ENCODE assay signal across 13 cellular contexts in genomic region chr21:35509004-35509704, GRCh38.
DNase-seq lines count a peak whose midpoint lies in the region; ATAC-seq and TF ChIP-seq lines count a peak whose summit lies in the region.
"Had no signal": no experiment of that assay in that cellular context is flagged by ENCODE, and none has a peak within 500 bp of the region (broad histone marks: within the 10 kb centered on the region; RNA-seq: fewer than 3 reads in every experiment).

No MANE protein-coding gene starts in this region.

- no peaks in the 10 kb centered on the region for H3K9me3 ChIP-seq in right atrium auricular region
- H3K9me3 ChIP-seq in right lobe of liver: no peaks in the 10 kb centered on the region
- H3K9me3 ChIP-seq: SJCRH30 had no signal

- peaks cover 25% of the 10 kb centered on the region for H3K4me1 Mint-ChIP-seq in T-helper 2 cell treated with Interferon-gamma antibody and Interleukin-4, amounts not matched to agents 5 μg/mL and 100 μg/mL, for 36 hours (ENCODE audit: low read depth)

- intact Hi-C loops in Right ventricle myocardium inferior (cut with DNase I): loop anchor here (10.0 kb wide), 2 partner anchors 336 to 614 kb away; no protein-coding TSS in a partner anchor
- intact Hi-C loops in right lobe of liver (cut with DNase I): no loop called here

- H3K4me3 Mint-ChIP-seq in T-helper 2 cell treated with Interferon-gamma antibody and Interleukin-4, amounts not matched to agents 5 μg/mL and 100 μg/mL, for 36 hours: no peak overlapping the region

- H3K4me1 ChIP-seq in right atrium auricular region: peaks cover 0 to 12% of the 10 kb centered on the region in 2 donors
- H3K4me1 ChIP-seq in right lobe of liver: no peaks in the 10 kb centered on the region

- TF ChIP-seq CTCF in right atrium auricular region (IDR thresholded peaks at IDR 0.05): no peak
- no peak for TF ChIP-seq CTCF in right lobe of liver (IDR thresholded peaks at IDR 0.05)

- H3K36me3 Mint-ChIP-seq in T-helper 2 cell treated with Interferon-gamma antibody and Interleukin-4, amounts not matched to agents 5 μg/mL and 100 μg/mL, for 36 hours (ENCODE audit: low read depth): no peaks in the 10 kb centered on the region

- no peaks in the 10 kb centered on the region for H3K27me3 ChIP-seq in right atrium auricular region
- no peaks in the 10 kb centered on the region for H3K27me3 ChIP-seq in right lobe of liver
- H3K27me3 ChIP-seq: SJCRH30 had no signal

- H3K27ac ChIP-seq in right atrium auricular region (no peak overlapping the region), right lobe of liver (no peak overlapping the region), substantia nigra (ENCODE audit: low read depth, low read length, poor library complexity, severe bottlenecking) (peak overlapping the region; percentile 26)
- H3K27ac ChIP-seq: 22Rv1, SJCRH30 had no signal

- H3K36me3 ChIP-seq in right atrium auricular region: no peaks in the 10 kb centered on the region
- no peaks in the 10 kb centered on the region for H3K36me3 ChIP-seq in right lobe of liver
- H3K36me3 ChIP-seq: SJCRH30 had no signal

- H3K9me3 Mint-ChIP-seq in T-helper 2 cell treated with Interferon-gamma antibody and Interleukin-4, amounts not matched to agents 5 μg/mL and 100 μg/mL, for 36 hours: no peaks in the 10 kb centered on the region

- TF ChIP-seq POLR2A in right lobe of liver (IDR thresholded peaks at IDR 0.05): no peak

- H3K27ac Mint-ChIP-seq in T-helper 2 cell treated with Interferon-gamma antibody and Interleukin-4, amounts not matched to agents 5 μg/mL and 100 μg/mL, for 36 hours: no peak overlapping the region
- H3K27ac Mint-ChIP-seq: progenitor cell of endocrine pancreas had no signal

- H3K4me3 ChIP-seq in right atrium auricular region (no peak overlapping the region), right lobe of liver (no peak overlapping the region)
- H3K4me3 ChIP-seq: SJCRH30 had no signal

- 50% methylated on average over 4 of the region's 5 CpGs for WGBS in right lobe of liver (ENCODE audit: insufficient coverage, low coverage, low lambda C conversion rate, missing lambda C conversion rate)

- ATAC-seq in Right ventricle myocardium inferior: peak; percentile 48
- ATAC-seq in right lobe of liver: peak in 3 of 4 donors; percentile 48 to 59 (median 50)
- no peak for ATAC-seq in GM21360 (IDR thresholded peaks at IDR 0.05; ENCODE audit: unreplicated experiment)
- ATAC-seq in GM18867 (IDR thresholded peaks at IDR 0.05; ENCODE audit: unreplicated experiment): no peak

- H3K27me3 Mint-ChIP-seq in T-helper 2 cell treated with Interferon-gamma antibody and Interleukin-4, amounts not matched to agents 5 μg/mL and 100 μg/mL, for 36 hours (ENCODE audit: low read depth): no peaks in the 10 kb centered on the region

- DNase-seq in Right ventricle myocardium inferior (ENCODE audit: missing footprints) (no peak), right atrium auricular region (ENCODE audit: low spot score) (no peak), SIG-M5 treated with dmso at 0.1 percent for 504 hours (lab: John Stamatoyannopoulos, UW; ENCODE audit: unreplicated experiment) (peak; percentile 94), right lobe of liver (no peak), substantia nigra (lab: John Stamatoyannopoulos, UW) (peak in 8 of 49 donors; percentile 2 to 22 (median 10))
- DNase-seq in T-helper 2 cell treated with Interferon-gamma antibody and Interleukin-4, amounts not matched to agents 5 μg/mL and 100 μg/mL, for 36 hours (ENCODE audit: low spot score): no peak
- DNase-seq: activated CD8-positive, alpha-beta memory T cell treated with anti-CD3 and anti-CD28 coated beads for 24 hours; activated effector memory CD4-positive, alpha-beta T cell treated with Interleukin-2 at 50 U/mL for 16 hours had no signal

Comparison
In these comparisons a context has a peak if more than half of its experiments do, and no peak if none do; other contexts are left out.
1. ATAC-seq: peak in Right ventricle myocardium inferior (single experiment) and right lobe of liver (3 of 4); none in GM21360 (single experiment) and GM18867 (single experiment).